In the genomic region with DNA sequence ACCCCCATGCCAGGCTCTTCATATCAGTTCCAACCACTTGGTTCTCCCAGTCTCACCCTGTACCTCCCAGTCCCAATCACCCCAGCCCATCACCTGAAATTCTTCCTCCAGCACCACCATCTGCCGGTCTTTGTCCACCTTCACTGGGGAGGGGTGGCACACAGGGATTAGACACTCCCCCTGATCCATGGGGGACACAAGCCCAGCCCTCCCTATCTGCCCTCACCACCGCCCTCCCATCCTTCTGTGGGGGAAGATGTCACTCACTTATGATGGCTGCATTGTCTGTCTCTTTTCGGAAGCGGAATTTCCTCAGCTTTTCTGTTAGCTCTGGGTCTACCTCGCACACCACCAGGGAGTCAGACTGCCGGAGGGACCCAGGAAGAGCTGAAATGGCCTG, we compare ENCODE assay signal across 9 cellular contexts. TPM values are rescaled to one million over a fixed set of nuclear protein-coding genes. Genes with fewer than 3 reads are reported as not detected.
A peak's percentile ranks its signal among the peaks of the same experiment; 100 is the strongest.
DNase-seq lines count a peak whose midpoint lies in the region; ATAC-seq and TF ChIP-seq lines count a peak whose summit lies in the region.
"Had no signal": no experiment of that assay in that cellular context is flagged by ENCODE, and none has a peak within 500 bp of the region (broad histone marks: within the 10 kb centered on the region; RNA-seq: fewer than 3 reads in every experiment).

No MANE protein-coding gene starts in this region.

- POLR2A ChIA-PET in CD4-positive, alpha-beta T cell (lab: Charles Lee), result interaction anchor here (0.7 to 2.3 kb wide), 15 partner anchors 8 to 932 kb away, joined by 3 to 20 read pairs (median 5); a partner anchor contains a TSS

- H3K9me3 ChIP-seq in CD4-positive, alpha-beta T cell (ENCODE audit: control insufficient read depth, low read length), result no peaks in the 10 kb centered on the region
- no peaks in the 10 kb centered on the region for H3K9me3 ChIP-seq in WERI-Rb-1 (ENCODE audit: severe bottlenecking)

- intact Hi-C loops in CD4-positive, alpha-beta T cell (cut with DNase I, micrococcal nuclease), result loop anchor here in 1 of 2 experiments (10.0 kb wide), 1 partner anchor 940 kb away; no protein-coding TSS in a partner anchor

- no peaks in the 10 kb centered on the region for H3K36me3 ChIP-seq in WERI-Rb-1

- peaks cover 48% of the 10 kb centered on the region for H3K36me3 Mint-ChIP-seq in CD4-positive, alpha-beta T cell (ENCODE audit: low read depth)
- H3K36me3 Mint-ChIP-seq in activated naive CD8-positive, alpha-beta T cell, result peaks cover 2% of the 10 kb centered on the region
- peaks cover 0 to 11% of the 10 kb centered on the region in 2 donors for H3K36me3 Mint-ChIP-seq in naive B cell

- H3K27me3 Mint-ChIP-seq in CD4-positive, alpha-beta T cell, result no peaks in the 10 kb centered on the region
- no peaks in the 10 kb centered on the region for H3K27me3 Mint-ChIP-seq in activated naive CD8-positive, alpha-beta T cell
- no peaks in the 10 kb centered on the region for H3K27me3 Mint-ChIP-seq in naive B cell

- peak overlapping the region; percentile 98 for H3K4me3 Mint-ChIP-seq in CD4-positive, alpha-beta T cell
- H3K4me3 Mint-ChIP-seq in activated naive CD8-positive, alpha-beta T cell, result peak overlapping the region; percentile 99
- peak overlapping the region; percentile 94 to 100 (median 97) for H3K4me3 Mint-ChIP-seq in naive B cell

- no peak overlapping the region for H3K4me3 ChIP-seq in WERI-Rb-1 (ENCODE audit: low read depth, low read length)

- no peaks in the 10 kb centered on the region for H3K9me3 Mint-ChIP-seq in CD4-positive, alpha-beta T cell
- H3K9me3 Mint-ChIP-seq in activated naive CD8-positive, alpha-beta T cell (ENCODE audit: low read depth), result no peaks in the 10 kb centered on the region
- H3K9me3 Mint-ChIP-seq in naive B cell, result peaks cover 0 to 2% (median 0%) of the 10 kb centered on the region in 7 donors

- peak in 5 of 10 experiments; percentile 10 to 39 (median 18) for DNase-seq in CD4-positive, alpha-beta T cell
- DNase-seq in naive B cell, result no peak
- DNase-seq in middle frontal gyrus (ENCODE audit: extremely low spot score, low spot score), result no peak
- DNase-seq in WERI-Rb-1, result no peak
- DNase-seq in anterior cingulate cortex (lab: John Stamatoyannopoulos, UW), result no peak
- DNase-seq: NCI-H510A treated with DMSO at 0.1 percent for 48 hours had no signal

- peaks cover 65% of the 10 kb centered on the region for H3K4me1 Mint-ChIP-seq in CD4-positive, alpha-beta T cell (ENCODE audit: low read depth)
- H3K4me1 Mint-ChIP-seq in activated naive CD8-positive, alpha-beta T cell (ENCODE audit: low read depth), result peaks cover 66% of the 10 kb centered on the region
- H3K4me1 Mint-ChIP-seq in naive B cell, result peaks cover 37 to 76% (median 61%) of the 10 kb centered on the region in 3 donors

- CTCF ChIA-PET in CD4-positive, alpha-beta T cell (lab: Charles Lee), result interaction anchor here (0.8 to 1.4 kb wide), 4 partner anchors 63 to 261 kb away, joined by 3 read pairs; no protein-coding TSS in a partner anchor

- TF ChIP-seq CTCF in CD4-positive, alpha-beta T cell (IDR thresholded peaks at IDR 0.05), result no peak
- no peak for TF ChIP-seq CTCF in WERI-Rb-1 (IDR thresholded peaks at IDR 0.05; ENCODE audit: low read depth, low read length)

- H3K27me3 ChIP-seq in CD4-positive, alpha-beta T cell (ENCODE audit: control insufficient read depth, insufficient read depth, low read length), result no peaks in the 10 kb centered on the region
- H3K27me3 ChIP-seq in WERI-Rb-1 (ENCODE audit: insufficient read depth, low read depth, severe bottlenecking), result no peaks in the 10 kb centered on the region

- peak overlapping the region; percentile 95 for H3K27ac Mint-ChIP-seq in CD4-positive, alpha-beta T cell
- peak overlapping the region; percentile 99 for H3K27ac Mint-ChIP-seq in activated naive CD8-positive, alpha-beta T cell
- peak overlapping the region; percentile 95 to 98 (median 98) for H3K27ac Mint-ChIP-seq in naive B cell

- peak overlapping the region; percentile 93 for H3K27ac ChIP-seq in CD4-positive, alpha-beta T cell (ENCODE audit: low read depth, low read length)
- no peak overlapping the region for H3K27ac ChIP-seq in WERI-Rb-1

- peak; percentile 45 for ATAC-seq in CD4-positive, alpha-beta T cell (ENCODE audit: poor library complexity)
- ATAC-seq in HG03095 (IDR thresholded peaks at IDR 0.05; ENCODE audit: unreplicated experiment) (peak; percentile 19), naive B cell (ENCODE audit: low read depth in 2 of 2) (peak; percentile 32 to 44), GM21619 (IDR thresholded peaks at IDR 0.05; ENCODE audit: unreplicated experiment) (no peak)

RNA-seq across cellular contexts. Expression of a gene that starts 0.7 kb away (rescaled TPM):
- 100 to 1,000 TPM; 352 to 367 TPM for total RNA-seq in CD4-positive, alpha-beta T cell
- polyA plus RNA-seq in naive B cell (ENCODE audit: low read depth in 6 of 6), result 1,000 to 10,000 TPM in 1 of 6 donors, 100 to 1,000 TPM in 5; 750 to 1,029 (median 856) TPM

RNA-seq across cellular contexts. Expression of a gene that starts 7.1 kb away (rescaled TPM):
- 10 to 100 TPM; 65.0 to 66.9 TPM for total RNA-seq in CD4-positive, alpha-beta T cell
- 10 to 100 TPM in 3 of 6 donors, 1 to 10 TPM in 3; 6.2 to 20.5 (median 9.7) TPM for polyA plus RNA-seq in naive B cell (ENCODE audit: low read depth in 6 of 6)

RNA-seq across cellular contexts. Expression of a gene that starts 14.5 kb away (rescaled TPM):
- 1 to 10 TPM; 2.3 to 2.6 TPM for total RNA-seq in CD4-positive, alpha-beta T cell
- polyA plus RNA-seq in naive B cell (ENCODE audit: low read depth in 6 of 6), result 1 to 10 TPM in 5 of 6 donors, not detected in 1; 1.0 to 2.2 (median 1.6) TPM

RNA-seq across cellular contexts. Expression of a gene that starts 39.0 kb away (rescaled TPM):
- not detected for total RNA-seq in CD4-positive, alpha-beta T cell
- polyA plus RNA-seq in naive B cell (ENCODE audit: low read depth in 6 of 6), result not detected

RNA-seq across cellular contexts. Expression of a gene that starts 55.7 kb away (rescaled TPM):
- total RNA-seq in CD4-positive, alpha-beta T cell, result 100 to 1,000 TPM in 1 of 2 experiments, 10 to 100 TPM in 1; 99.6 to 101 TPM
- polyA plus RNA-seq in naive B cell (ENCODE audit: low read depth in 6 of 6), result 10 to 100 TPM; 11.6 to 62.4 (median 41.0) TPM
